11 cellular contexts compared by ENCODE assay signal in genomic region chr16:24737916-24738594, GRCh38. TPM values are rescaled to one million over a fixed set of nuclear protein-coding genes. Genes with fewer than 3 reads are reported as not detected.
DNase-seq lines count a peak whose midpoint lies in the region; ATAC-seq, FAIRE-seq and TF ChIP-seq lines count a peak whose summit lies in the region.
"Had no signal": no experiment of that assay in that cellular context is flagged by ENCODE, and none has a peak within 500 bp of the region (broad histone marks: within the 10 kb centered on the region; RNA-seq: fewer than 3 reads in every experiment).

No MANE protein-coding gene starts in this region.

- H3K9me2 ChIP-seq in GM23338 (ENCODE audit: insufficient read depth): no peaks in the 10 kb centered on the region

- FAIRE-seq in D721Med (lab: Jason Lieb, UNC): no peak
- FAIRE-seq: GM12892 had no signal

- H3K36me3 ChIP-seq in GM23338 (ENCODE audit: insufficient read depth): peaks cover 8% of the 10 kb centered on the region; the same call in 1 of the 2 replicates
- H3K36me3 ChIP-seq in spleen: peaks cover 0 to 34% (median 0%) of the 10 kb centered on the region in 6 donors

- TF ChIP-seq POLR2A in spleen (IDR thresholded peaks at IDR 0.05): no peak

- H3K27ac Mint-ChIP-seq in GM23338 (peak overlapping the region; percentile 25; the same call in 1 of the 2 replicates), activated B cell treated with CpG ODN at 0.5 μM for 24 hours (peak overlapping the region; percentile 9)

- H3K27me3 Mint-ChIP-seq in GM23338 (ENCODE audit: insufficient read depth, low read depth, poor library complexity) (no peaks in the 10 kb centered on the region), activated B cell treated with CpG ODN at 0.5 μM for 24 hours (no peaks in the 10 kb centered on the region)

- TF ChIP-seq CTCF in GM23338 (conservative IDR thresholded peaks at IDR 0.05; ENCODE audit: low read depth in 2 of 2) (no peak), activated B cell treated with CpG ODN at 0.5 μM for 24 hours (IDR thresholded peaks at IDR 0.05) (no peak), spleen (IDR thresholded peaks at IDR 0.05 in 8 of 11, conservative IDR thresholded peaks at IDR 0.05 in 3 of 11) (no peak), D721Med (IDR thresholded peaks at IDR 0.05; ENCODE audit: insufficient read depth, missing control alignments) (no peak)

- POLR2A ChIA-PET in activated B cell treated with CpG ODN at 0.5 μM for 24 hours (lab: Charles Lee): no interaction called here

- CTCF ChIA-PET in activated B cell treated with CpG ODN at 0.5 μM for 24 hours (lab: Charles Lee): no interaction called here

- H3K9me3 Mint-ChIP-seq in GM23338 (no peaks in the 10 kb centered on the region; the same call in 2 of the 3 replicates), activated B cell treated with CpG ODN at 0.5 μM for 24 hours (no peaks in the 10 kb centered on the region)

- no peak for DNase-seq in GM23338 (ENCODE audit: low spot score)
- DNase-seq in activated B cell treated with CpG ODN at 0.5 μM for 24 hours: no peak
- no peak for DNase-seq in left lobe of liver (ENCODE audit: low spot score)
- no peak for DNase-seq in spleen
- DNase-seq in stimulated activated CD4-positive, alpha-beta T cell treated with anti-CD3 and anti-CD28 coated beads, Interleukin-4, amount 100 ng/mL, for 4 hours: no peak
- no peak for DNase-seq in stimulated activated CD4-positive, alpha-beta T cell treated with anti-CD3 and anti-CD28 coated beads, Interleukin-2, amount 100 ng/mL, for 24 hours
- DNase-seq in D721Med (ENCODE audit: insufficient read length, low spot score): no peak
- DNase-seq: activated naive CD4-positive, alpha-beta T cell treated with anti-CD3 and anti-CD28 coated beads, Interleukin-2, amount 50 U/mL, for 16 hours; WERI-Rb-1 had no signal

- no peaks in the 10 kb centered on the region for H3K9me3 ChIP-seq in spleen

- no peak overlapping the region; the same call in 1 of the 2 replicates for H3K27ac ChIP-seq in GM23338 (ENCODE audit: low read depth)
- peak overlapping the region in 5 of 8 donors; percentile 4 to 57 (median 37) for H3K27ac ChIP-seq in spleen
- H3K27ac ChIP-seq: WERI-Rb-1 had no signal

- ATAC-seq in GM23338 (no peak), activated B cell treated with CpG ODN at 0.5 μM for 24 hours (ENCODE audit: low read depth) (no peak), left lobe of liver (peak; percentile 8), GM21528 (IDR thresholded peaks at IDR 0.05; ENCODE audit: low FRiP score, unreplicated experiment) (no peak)

- H3K27me3 ChIP-seq in GM23338 (ENCODE audit: insufficient read depth): no peaks in the 10 kb centered on the region
- H3K27me3 ChIP-seq in spleen (replicated peaks in 1 of 7): no peaks in the 10 kb centered on the region

- H3K4me1 ChIP-seq in GM23338 (ENCODE audit: insufficient read depth) (peaks cover 88% of the 10 kb centered on the region), spleen (peaks cover 37 to 100% (median 93%) of the 10 kb centered on the region in 6 donors)

- H3K4me3 Mint-ChIP-seq in GM23338 (no peak overlapping the region), activated B cell treated with CpG ODN at 0.5 μM for 24 hours (no peak overlapping the region)

- H3K36me3 Mint-ChIP-seq in GM23338 (ENCODE audit: low read depth): peaks cover 31% of the 10 kb centered on the region
- peaks cover 43% of the 10 kb centered on the region for H3K36me3 Mint-ChIP-seq in activated B cell treated with CpG ODN at 0.5 μM for 24 hours (ENCODE audit: low read depth)

- H3K4me3 ChIP-seq in GM23338 (no peak overlapping the region), spleen (no peak overlapping the region)

- H3F3A ChIP-seq in GM23338 (replicated peaks; ENCODE audit: low read depth): no peaks in the 10 kb centered on the region

- H4K20me1 ChIP-seq in GM23338 (replicated peaks; ENCODE audit: insufficient read depth): peaks cover 98% of the 10 kb centered on the region

- 85 to 93% (median 89%) methylated on average over 5 of the region's 5 CpGs for WGBS in spleen, 5 donors

- H3K4me1 Mint-ChIP-seq in GM23338 (peaks cover 80% of the 10 kb centered on the region), activated B cell treated with CpG ODN at 0.5 μM for 24 hours (peaks cover 86% of the 10 kb centered on the region)

- no peak overlapping the region for H2AFZ ChIP-seq in GM23338

- H3K79me2 ChIP-seq in GM23338 (replicated peaks; ENCODE audit: insufficient read depth): peaks cover 100% of the 10 kb centered on the region

- intact Hi-C loops in activated B cell treated with CpG ODN at 0.5 μM for 24 hours (cut with micrococcal nuclease): no loop called here
- intact Hi-C loops in spleen (cut with DNase I; ENCODE audit: low total_unique reads): no loop called here

- 0 out of 2 replicates have a peak overlapping the region, but pooled peaks have one; percentile 22 for H3K4me2 ChIP-seq in GM23338

TF ChIP-seq in GM23338, 12 proteins besides CTCF, POLR2A, EP300 and RAD21:
- TF ChIP-seq EZH2phosphoT487 (IDR thresholded peaks at IDR 0.05; ENCODE audit: unreplicated experiment): no peak
- no peak for TF ChIP-seq STAT1 (IDR thresholded peaks at IDR 0.05; ENCODE audit: unreplicated experiment)
- no peak for TF ChIP-seq ZNF462 (CRISPR knock-in tag; IDR thresholded peaks at IDR 0.05)

RNA-seq across cellular contexts. Expression of gene TNRC6A, which starts 8.6 kb away (rescaled TPM):
- 62.1 and 93.1 TPM in 2 replicates for total RNA-seq in GM23338 (2014; rRNA removed; shearing (Covaris generic))
- polyA plus RNA-seq in GM23338 (2016; fragmentation: Nextera tagmentation; extraction: Ambion mirVana): 124 and 126 TPM in 2 replicates
- total RNA-seq in activated B cell treated with CpG ODN at 0.5 μM for 24 hours: 57.9 and 68.5 TPM in 2 replicates
- 33.7 TPM for total RNA-seq in left lobe of liver
- 10 to 100 TPM; 45.4 to 67.8 (median 66.9) TPM for total RNA-seq in spleen
- polyA plus RNA-seq in spleen: 10 to 100 TPM in 2 of 3 donors, 1 to 10 TPM in 1; 6.5 to 13.8 (median 13.2) TPM
